Comparison of ENCODE assay signal across 23 cellular contexts in the genomic region with DNA sequence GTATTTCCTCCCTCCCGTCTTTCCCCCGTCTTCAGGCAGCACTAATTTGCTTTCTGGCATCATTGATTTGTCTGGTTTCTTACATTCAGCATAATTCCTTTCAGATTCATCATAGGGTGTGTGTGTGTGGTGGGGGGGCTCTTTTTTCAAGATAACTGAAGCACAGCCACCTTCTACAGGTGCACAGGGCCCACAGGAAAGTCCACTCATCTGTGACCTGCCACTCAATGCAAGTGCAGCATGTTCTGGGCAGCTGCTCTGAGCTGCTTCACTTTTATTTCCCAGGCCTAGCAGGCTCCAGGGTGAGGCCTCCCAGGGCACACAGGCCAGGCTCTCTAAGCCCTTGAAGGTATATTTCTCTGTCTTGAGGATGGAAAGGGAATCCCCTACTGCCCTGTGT.
"Had no signal": no experiment of that assay in that cellular context is flagged by ENCODE, and none has a peak within 500 bp of the region (broad histone marks: within the 10 kb centered on the region; RNA-seq: fewer than 3 reads in every experiment).

No MANE protein-coding gene starts in this region.

- H3K9me3 ChIP-seq: colonic mucosa, heart left ventricle, left ventricle myocardium inferior, lower lobe of right lung, pancreas, spleen had no signal

- H3K4me3 Mint-ChIP-seq: memory B cell; mesothelial cell of epicardium; natural killer cell treated with Interleukin-12 subunit alpha and Interleukin-12 subunit beta and Interleukin-15 and Interleukin-18, amount 100 ng/mL, for 72 hours; stimulated activated memory B cell treated with anti-CD40 and anti-IgM and Interleukin-4, amounts not matched to agents 10 μg/mL and 1 μg/mL and 100 μg/mL, for 72 hours; stimulated activated naive CD8-positive, alpha-beta T cell treated with anti-CD3 and anti-CD28 coated beads, Interleukin-15, Interleukin-2, amounts not matched to agents 100 ng/mL and 50 ng/mL, for 24 hours; type B pancreatic cell had no signal

- H3K27me3 ChIP-seq: colonic mucosa, heart left ventricle had no signal

- H3K36me3 ChIP-seq: colonic mucosa, heart left ventricle, left ventricle myocardium inferior, lower lobe of right lung, pancreas, spleen had no signal

- H3K9me3 Mint-ChIP-seq: mesothelial cell of epicardium; natural killer cell treated with Interleukin-12 subunit alpha and Interleukin-12 subunit beta and Interleukin-15 and Interleukin-18, amount 100 ng/mL, for 72 hours; type B pancreatic cell had no signal

- DNase-seq: colonic mucosa; dermis blood vessel endothelial cell; erythroblast; foreskin keratinocyte; heart left ventricle; hippocampal formation; kidney glomerular epithelial cell; left ventricle myocardium inferior; lower lobe of right lung; occipital lobe; pancreas; retina; spleen; stimulated activated CD4-positive, alpha-beta T cell treated with anti-CD3 and anti-CD28 coated beads, Interleukin-15, amount 100 ng/mL, for 24 hours; stimulated activated CD4-positive, alpha-beta T cell treated with anti-CD3 and anti-CD28 coated beads, Interleukin-1b, Interleukin-23, amount 100 ng/mL, for 48 hours; stimulated activated CD4-positive, alpha-beta T cell treated with anti-CD3 and anti-CD28 coated beads, Interleukin-4, amount 100 ng/mL, for 24 hours had no signal

- H3K4me3 ChIP-seq: colonic mucosa, heart left ventricle, left ventricle myocardium inferior, lower lobe of right lung, pancreas, spleen had no signal

- H3K4me1 Mint-ChIP-seq: memory B cell; stimulated activated memory B cell treated with anti-CD40 and anti-IgM and Interleukin-4, amounts not matched to agents 10 μg/mL and 1 μg/mL and 100 μg/mL, for 72 hours had no signal

- H3K36me3 Mint-ChIP-seq: mesothelial cell of epicardium; natural killer cell treated with Interleukin-12 subunit alpha and Interleukin-12 subunit beta and Interleukin-15 and Interleukin-18, amount 100 ng/mL, for 72 hours; stimulated activated memory B cell treated with anti-CD40 and anti-IgM and Interleukin-4, amounts not matched to agents 10 μg/mL and 1 μg/mL and 100 μg/mL, for 72 hours; type B pancreatic cell had no signal

- H3K27ac Mint-ChIP-seq: memory B cell; mesothelial cell of epicardium; natural killer cell treated with Interleukin-12 subunit alpha and Interleukin-12 subunit beta and Interleukin-15 and Interleukin-18, amount 100 ng/mL, for 72 hours; progenitor cell of endocrine pancreas; stimulated activated memory B cell treated with anti-CD40 and anti-IgM and Interleukin-4, amounts not matched to agents 10 μg/mL and 1 μg/mL and 100 μg/mL, for 72 hours; stimulated activated naive CD8-positive, alpha-beta T cell treated with anti-CD3 and anti-CD28 coated beads, Interleukin-15, Interleukin-2, amounts not matched to agents 100 ng/mL and 50 ng/mL, for 24 hours; type B pancreatic cell had no signal

- H3K4me1 ChIP-seq: colonic mucosa, foreskin keratinocyte, heart left ventricle, left ventricle myocardium inferior, lower lobe of right lung, pancreas, spleen had no signal

- H3K27ac ChIP-seq: colonic mucosa, foreskin keratinocyte, heart left ventricle, left ventricle myocardium inferior, lower lobe of right lung, pancreas, spleen had no signal
